Comparison of ENCODE assay signal across 30 cellular contexts in the genomic region with DNA sequence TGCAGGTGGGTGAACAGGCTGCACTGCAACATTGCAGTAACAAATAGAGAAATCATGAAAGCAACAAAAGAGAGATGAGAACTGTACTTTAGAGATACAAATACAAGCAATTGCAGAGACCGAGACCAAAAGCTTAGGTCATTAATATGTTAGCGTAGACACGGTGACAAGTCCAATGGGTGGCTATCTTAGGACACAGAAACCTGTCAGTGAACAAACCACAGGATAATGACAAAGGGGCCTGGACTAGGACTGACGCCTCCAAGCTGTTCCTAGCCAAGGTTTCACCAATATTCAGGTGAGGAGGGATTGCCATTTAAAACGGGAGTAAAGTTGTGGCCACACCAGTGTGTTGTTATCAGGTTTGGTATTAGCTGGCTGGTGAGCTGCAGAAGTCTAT.
"Had no signal": no experiment of that assay in that cellular context is flagged by ENCODE, and none has a peak within 500 bp of the region (broad histone marks: within the 10 kb centered on the region; RNA-seq: fewer than 3 reads in every experiment).

No MANE protein-coding gene starts in this region.

- DNase-seq: naive thymus-derived CD8-positive, alpha-beta T cell; nephron progenitor cell; nucleus accumbens; ovary; psoas muscle; right cardiac atrium; right lobe of liver; spleen; stimulated activated CD4-positive, alpha-beta T cell treated with anti-CD3 and anti-CD28 coated beads, Interleukin-12 subunit alpha, Interleukin-12 subunit beta, amount 100 ng/mL, for 4 hours; stimulated activated CD4-positive, alpha-beta T cell treated with anti-CD3 and anti-CD28 coated beads, Interleukin-1b, Interleukin-23, amount 100 ng/mL, for 48 hours; stimulated activated CD4-positive, alpha-beta T cell treated with anti-CD3 and anti-CD28 coated beads, Interleukin-4, amount 100 ng/mL, for 24 hours; stimulated activated naive B cell treated with anti-CD40 and anti-IgM and Interleukin-4, amounts not matched to agents 10 μg/mL and 1 μg/mL and 100 μg/mL, for 72 hours; stimulated activated naive CD4-positive, alpha-beta T cell treated with Interleukin-2 at 50 U/mL for 16 hours; stomach; thyroid gland; trophoblast cell; upper lobe of left lung had no signal

- H3K27me3 ChIP-seq: neutrophil, ovary, right lobe of liver, spleen, stomach, thyroid gland, tibial nerve, upper lobe of left lung, vagina had no signal

- FAIRE-seq: urothelium cell line had no signal

- ATAC-seq: naive thymus-derived CD8-positive, alpha-beta T cell; natural killer cell treated with Interleukin-12 subunit alpha and Interleukin-12 subunit beta and Interleukin-15 and Interleukin-18, amount 100 ng/mL, for 72 hours; psoas muscle; right cardiac atrium; right lobe of liver; stimulated activated effector memory CD8-positive, alpha-beta T cell treated with anti-CD3 and anti-CD28 coated beads, Interleukin-12 subunit alpha, Interleukin-12 subunit beta, amount 100 ng/mL, for 72 hours; stimulated activated naive B cell treated with anti-CD40 and anti-IgM and Interleukin-4, amounts not matched to agents 10 μg/mL and 1 μg/mL and 100 μg/mL, for 72 hours had no signal

- H2AFZ ChIP-seq: parathyroid adenoma had no signal

- H3K27me3 Mint-ChIP-seq: naive thymus-derived CD8-positive, alpha-beta T cell had no signal

- H3K4me1 ChIP-seq: parathyroid adenoma, psoas muscle, right lobe of liver, thyroid gland, upper lobe of left lung had no signal

- H3K4me3 Mint-ChIP-seq: natural killer cell treated with Interleukin-12 subunit alpha and Interleukin-12 subunit beta and Interleukin-15 and Interleukin-18, amount 100 ng/mL, for 72 hours; nephron progenitor cell; neural crest cell; stimulated activated effector memory CD8-positive, alpha-beta T cell treated with anti-CD3 and anti-CD28 coated beads, Interleukin-12 subunit alpha, Interleukin-12 subunit beta, amount 100 ng/mL, for 72 hours; stimulated activated naive B cell treated with anti-CD40 and anti-IgM and Interleukin-4, amounts not matched to agents 10 μg/mL and 1 μg/mL and 100 μg/mL, for 72 hours; stimulated activated naive CD8-positive, alpha-beta T cell treated with anti-CD3 and anti-CD28 coated beads, Interleukin-15, Interleukin-2, amounts not matched to agents 100 ng/mL and 50 ng/mL, for 24 hours had no signal

- H3K27ac ChIP-seq: neutrophil, ovary, parathyroid adenoma, psoas muscle, right lobe of liver, skin epidermis, spleen, stomach, thoracic aorta, thyroid gland, tibial nerve, upper lobe of left lung, vagina had no signal

- H3K9me3 Mint-ChIP-seq: natural killer cell treated with Interleukin-12 subunit alpha and Interleukin-12 subunit beta and Interleukin-15 and Interleukin-18, amount 100 ng/mL, for 72 hours; stimulated activated effector memory CD8-positive, alpha-beta T cell treated with anti-CD3 and anti-CD28 coated beads, Interleukin-12 subunit alpha, Interleukin-12 subunit beta, amount 100 ng/mL, for 72 hours; stimulated activated naive B cell treated with anti-CD40 and anti-IgM and Interleukin-4, amounts not matched to agents 10 μg/mL and 1 μg/mL and 100 μg/mL, for 72 hours; stimulated activated naive CD8-positive, alpha-beta T cell treated with anti-CD3 and anti-CD28 coated beads, Interleukin-15, Interleukin-2, amounts not matched to agents 100 ng/mL and 50 ng/mL, for 24 hours had no signal

- H3K4me1 Mint-ChIP-seq: nephron progenitor cell, neural crest cell had no signal

- H3K36me3 Mint-ChIP-seq: naive thymus-derived CD8-positive, alpha-beta T cell; natural killer cell treated with Interleukin-12 subunit alpha and Interleukin-12 subunit beta and Interleukin-15 and Interleukin-18, amount 100 ng/mL, for 72 hours; stimulated activated effector memory CD8-positive, alpha-beta T cell treated with anti-CD3 and anti-CD28 coated beads, Interleukin-12 subunit alpha, Interleukin-12 subunit beta, amount 100 ng/mL, for 72 hours; stimulated activated naive B cell treated with anti-CD40 and anti-IgM and Interleukin-4, amounts not matched to agents 10 μg/mL and 1 μg/mL and 100 μg/mL, for 72 hours had no signal

- H3K4me3 ChIP-seq: ovary, psoas muscle, right lobe of liver, skin epidermis, smooth muscle cell, spleen, stomach, thoracic aorta, thyroid gland, tibial nerve, upper lobe of left lung, vagina had no signal

- H3K27ac Mint-ChIP-seq: natural killer cell treated with Interleukin-12 subunit alpha and Interleukin-12 subunit beta and Interleukin-15 and Interleukin-18, amount 100 ng/mL, for 72 hours; nephron progenitor cell; progenitor cell of endocrine pancreas; stimulated activated effector memory CD8-positive, alpha-beta T cell treated with anti-CD3 and anti-CD28 coated beads, Interleukin-12 subunit alpha, Interleukin-12 subunit beta, amount 100 ng/mL, for 72 hours; stimulated activated naive B cell treated with anti-CD40 and anti-IgM and Interleukin-4, amounts not matched to agents 10 μg/mL and 1 μg/mL and 100 μg/mL, for 72 hours had no signal

- H3K79me2 ChIP-seq: parathyroid adenoma had no signal

- H3K4me2 ChIP-seq: smooth muscle cell had no signal

- H3K36me3 ChIP-seq: neutrophil, ovary, right lobe of liver, spleen, stomach, thoracic aorta, thyroid gland, tibial nerve, upper lobe of left lung, vagina had no signal

- H3K9me3 ChIP-seq: neutrophil, ovary, psoas muscle, right lobe of liver, spleen, stomach, thoracic aorta, thyroid gland, tibial nerve, upper lobe of left lung, vagina had no signal

- H3K9ac ChIP-seq: parathyroid adenoma had no signal
